Comparison of ENCODE assay signal across 1 cellular context in the genomic region with DNA sequence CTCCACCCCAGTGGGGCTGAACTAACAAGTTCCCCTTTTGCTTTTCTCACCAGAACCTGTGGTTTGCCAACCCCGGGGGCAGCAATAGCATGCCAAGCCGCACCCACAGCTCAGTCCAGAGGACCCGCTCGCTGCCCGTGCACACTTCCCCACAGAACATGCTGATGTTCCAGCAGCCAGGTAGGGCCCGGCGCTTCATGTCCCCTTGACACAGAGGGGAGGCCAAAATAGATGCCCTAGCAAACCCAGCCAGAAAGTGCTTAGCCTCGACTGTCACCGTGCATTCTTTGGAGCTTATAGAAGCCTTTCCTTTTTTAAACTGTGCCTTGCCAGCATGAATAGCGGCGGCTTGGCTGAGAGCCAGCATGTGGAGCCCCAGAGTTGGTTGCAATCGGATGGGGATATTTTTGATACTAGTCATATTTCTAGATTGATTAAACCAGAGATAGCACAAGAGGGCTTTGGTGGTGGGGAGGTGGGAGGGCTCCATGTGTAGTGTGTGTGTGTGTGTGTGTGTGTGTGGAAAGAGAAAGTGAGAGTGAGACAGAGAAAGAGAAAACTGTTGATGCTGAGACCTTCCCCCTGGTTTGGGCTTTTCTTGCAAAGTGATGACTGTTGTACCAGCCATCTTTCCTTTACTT.
A peak's percentile ranks its signal among the peaks of the same experiment; 100 is the strongest.
TF ChIP-seq lines count a peak whose summit lies in the region.

No MANE protein-coding gene starts in this region.

TF ChIP-seq in GM12878, 131 proteins besides CTCF, POLR2A, EP300 and RAD21 (continued from another document):
- TF ChIP-seq, protein P1, sequence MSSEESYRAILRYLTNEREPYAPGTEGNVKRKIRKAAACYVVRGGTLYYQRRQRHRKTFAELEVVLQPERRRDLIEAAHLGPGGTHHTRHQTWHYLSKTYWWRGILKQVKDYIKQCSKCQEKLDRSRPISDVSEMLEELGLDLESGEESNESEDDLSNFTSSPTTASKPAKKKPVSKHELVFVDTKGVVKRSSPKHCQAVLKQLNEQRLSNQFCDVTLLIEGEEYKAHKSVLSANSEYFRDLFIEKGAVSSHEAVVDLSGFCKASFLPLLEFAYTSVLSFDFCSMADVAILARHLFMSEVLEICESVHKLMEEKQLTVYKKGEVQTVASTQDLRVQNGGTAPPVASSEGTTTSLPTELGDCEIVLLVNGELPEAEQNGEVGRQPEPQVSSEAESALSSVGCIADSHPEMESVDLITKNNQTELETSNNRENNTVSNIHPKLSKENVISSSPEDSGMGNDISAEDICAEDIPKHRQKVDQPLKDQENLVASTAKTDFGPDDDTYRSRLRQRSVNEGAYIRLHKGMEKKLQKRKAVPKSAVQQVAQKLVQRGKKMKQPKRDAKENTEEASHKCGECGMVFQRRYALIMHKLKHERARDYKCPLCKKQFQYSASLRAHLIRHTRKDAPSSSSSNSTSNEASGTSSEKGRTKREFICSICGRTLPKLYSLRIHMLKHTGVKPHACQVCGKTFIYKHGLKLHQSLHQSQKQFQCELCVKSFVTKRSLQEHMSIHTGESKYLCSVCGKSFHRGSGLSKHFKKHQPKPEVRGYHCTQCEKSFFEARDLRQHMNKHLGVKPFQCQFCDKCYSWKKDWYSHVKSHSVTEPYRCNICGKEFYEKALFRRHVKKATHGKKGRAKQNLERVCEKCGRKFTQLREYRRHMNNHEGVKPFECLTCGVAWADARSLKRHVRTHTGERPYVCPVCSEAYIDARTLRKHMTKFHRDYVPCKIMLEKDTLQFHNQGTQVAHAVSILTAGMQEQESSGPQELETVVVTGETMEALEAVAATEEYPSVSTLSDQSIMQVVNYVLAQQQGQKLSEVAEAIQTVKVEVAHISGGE (CRISPR knock-in tag; IDR thresholded peaks at IDR 0.05): no peak
- TF ChIP-seq BHLHE40 (IDR thresholded peaks at IDR 0.05; ENCODE audit: borderline replicate concordance in 1 of 2, low read depth in 2 of 2, low read length in 1 of 2): 0 out of 4 replicates have a peak, but pooled peaks of 1 of the 2 experiments have one; percentile 26
- TF ChIP-seq IKZF2 (IDR thresholded peaks at IDR 0.05): peak in 1 of 2 experiments; percentile 24; a peak in 1 of 4 replicates
- 0 out of 2 replicates have a peak, but pooled peaks have one; percentile 18 for TF ChIP-seq IRF4 (IDR thresholded peaks at IDR 0.05; ENCODE audit: low read depth, low read length)
TF ChIP-seq in GM12878: peak in this region for 6.
